ENCODE assay signal across 20 cellular contexts in genomic region chr7:15016315-15016667, GRCh38.
A peak's percentile ranks its signal among the peaks of the same experiment; 100 is the strongest.
DNase-seq lines count a peak whose midpoint lies in the region; ATAC-seq and TF ChIP-seq lines count a peak whose summit lies in the region.
"Had no signal": no experiment of that assay in that cellular context is flagged by ENCODE, and none has a peak within 500 bp of the region (broad histone marks: within the 10 kb centered on the region; RNA-seq: fewer than 3 reads in every experiment).

No MANE protein-coding gene starts in this region.

- H3K36me3 Mint-ChIP-seq in chondrocyte (ENCODE audit: low read depth) (no peaks in the 10 kb centered on the region), nephron progenitor cell (ENCODE audit: low read depth) (no peaks in the 10 kb centered on the region)
- H3K36me3 Mint-ChIP-seq in CD8-positive, alpha-beta memory T cell: no peaks in the 10 kb centered on the region
- H3K36me3 Mint-ChIP-seq: stimulated activated memory B cell treated with anti-CD40 and anti-IgM and Interleukin-4, amounts not matched to agents 10 μg/mL and 1 μg/mL and 100 μg/mL, for 72 hours had no signal

- 27 to 30% (median 28%) methylated on average over 4 of the region's 4 CpGs for WGBS in heart left ventricle, 4 donors
- WGBS in body of pancreas, 2 donors: 19 to 24% methylated on average over 4 of the region's 4 CpGs

- H3K9me3 ChIP-seq in heart left ventricle (no peaks in the 10 kb centered on the region), body of pancreas (no peaks in the 10 kb centered on the region)
- no peaks in the 10 kb centered on the region for H3K9me3 ChIP-seq in CD8-positive, alpha-beta memory T cell (ENCODE audit: low read length)
- H3K9me3 ChIP-seq: breast epithelium, MG63, right atrium auricular region, suprapubic skin, vagina had no signal

- no peak for TF ChIP-seq POLR2A in heart left ventricle (IDR thresholded peaks at IDR 0.05)
- no peak for TF ChIP-seq POLR2A in body of pancreas (IDR thresholded peaks at IDR 0.05)

- H3K27me3 ChIP-seq in KMS-11 (ENCODE audit: insufficient read depth, low read depth) (no peaks in the 10 kb centered on the region), heart left ventricle (no peaks in the 10 kb centered on the region), body of pancreas (no peaks in the 10 kb centered on the region)
- H3K27me3 ChIP-seq in CD8-positive, alpha-beta memory T cell (ENCODE audit: insufficient read depth, low read length, poor library complexity, severe bottlenecking): no peaks in the 10 kb centered on the region
- H3K27me3 ChIP-seq: breast epithelium, MG63, right atrium auricular region, suprapubic skin, vagina had no signal

- TF ChIP-seq CTCF in C4-2B (conservative IDR thresholded peaks at IDR 0.05) (peak; percentile 61), KMS-11 (conservative IDR thresholded peaks at IDR 0.05; ENCODE audit: low read depth, low read length) (peak; percentile 33; the same call in 1 of the 2 replicates), chondrocyte (IDR thresholded peaks at IDR 0.05) (peak; percentile 67), nephron progenitor cell (IDR thresholded peaks at IDR 0.05) (peak; percentile 27), heart left ventricle (IDR thresholded peaks at IDR 0.05) (no peak), body of pancreas (IDR thresholded peaks at IDR 0.05) (no peak)

- H2AFZ ChIP-seq in KMS-11 (ENCODE audit: low read depth): peak overlapping the region; percentile 77; the same call in 1 of the 2 replicates

- POLR2A ChIA-PET in CD8-positive, alpha-beta memory T cell (lab: Charles Lee): no interaction called here

- no peaks in the 10 kb centered on the region for H3K27me3 Mint-ChIP-seq in chondrocyte (ENCODE audit: low read depth)
- peaks cover 20% of the 10 kb centered on the region for H3K27me3 Mint-ChIP-seq in nephron progenitor cell (ENCODE audit: low read depth, poor library complexity)
- H3K27me3 Mint-ChIP-seq in CD8-positive, alpha-beta memory T cell: no peaks in the 10 kb centered on the region
- H3K27me3 Mint-ChIP-seq: activated CD4-positive, alpha-beta T cell treated with anti-CD3 and anti-CD28 coated beads for 36 hours; stimulated activated memory B cell treated with anti-CD40 and anti-IgM and Interleukin-4, amounts not matched to agents 10 μg/mL and 1 μg/mL and 100 μg/mL, for 72 hours had no signal

- H3K27ac ChIP-seq in C4-2B: no peak overlapping the region
- H3K27ac ChIP-seq in KMS-11: no peak overlapping the region
- no peak overlapping the region for H3K27ac ChIP-seq in heart left ventricle
- H3K27ac ChIP-seq in body of pancreas: no peak overlapping the region
- H3K27ac ChIP-seq in CD8-positive, alpha-beta memory T cell (ENCODE audit: low read depth, low read length): no peak overlapping the region
- H3K27ac ChIP-seq: breast epithelium, vagina had no signal

- H3K4me3 Mint-ChIP-seq in chondrocyte (ENCODE audit: unreplicated experiment) (no peak overlapping the region), nephron progenitor cell (no peak overlapping the region)
- no peak overlapping the region for H3K4me3 Mint-ChIP-seq in CD8-positive, alpha-beta memory T cell
- H3K4me3 Mint-ChIP-seq: activated CD4-positive, alpha-beta T cell treated with anti-CD3 and anti-CD28 coated beads for 36 hours; stimulated activated memory B cell treated with anti-CD40 and anti-IgM and Interleukin-4, amounts not matched to agents 10 μg/mL and 1 μg/mL and 100 μg/mL, for 72 hours; T-helper 17 cell had no signal

- H3K4me1 Mint-ChIP-seq in chondrocyte (ENCODE audit: low read depth) (peaks cover 8% of the 10 kb centered on the region), nephron progenitor cell (peaks cover 13% of the 10 kb centered on the region)
- no peaks in the 10 kb centered on the region for H3K4me1 Mint-ChIP-seq in CD8-positive, alpha-beta memory T cell
- H3K4me1 Mint-ChIP-seq: activated CD4-positive, alpha-beta T cell treated with anti-CD3 and anti-CD28 coated beads for 36 hours; stimulated activated memory B cell treated with anti-CD40 and anti-IgM and Interleukin-4, amounts not matched to agents 10 μg/mL and 1 μg/mL and 100 μg/mL, for 72 hours; T-helper 17 cell had no signal

- ATAC-seq in HG03097 (IDR thresholded peaks at IDR 0.05; ENCODE audit: low FRiP score, unreplicated experiment): no peak
- ATAC-seq in heart left ventricle: no peak
- ATAC-seq in body of pancreas: no peak

- no peaks in the 10 kb centered on the region for H4K20me1 ChIP-seq in KMS-11 (ENCODE audit: insufficient read depth)

- no peak overlapping the region for H3K27ac Mint-ChIP-seq in chondrocyte (ENCODE audit: unreplicated experiment)
- H3K27ac Mint-ChIP-seq in nephron progenitor cell: no peak overlapping the region
- no peak overlapping the region for H3K27ac Mint-ChIP-seq in CD8-positive, alpha-beta memory T cell
- H3K27ac Mint-ChIP-seq: activated CD4-positive, alpha-beta T cell treated with anti-CD3 and anti-CD28 coated beads for 36 hours; stimulated activated memory B cell treated with anti-CD40 and anti-IgM and Interleukin-4, amounts not matched to agents 10 μg/mL and 1 μg/mL and 100 μg/mL, for 72 hours; T-helper 17 cell had no signal

- no peak overlapping the region for H3K9ac ChIP-seq in KMS-11

- H3K36me3 ChIP-seq in KMS-11 (ENCODE audit: insufficient read depth) (no peaks in the 10 kb centered on the region), heart left ventricle (no peaks in the 10 kb centered on the region), body of pancreas (replicated peaks in 1 of 2; ENCODE audit: insufficient read depth in 1 of 2, low read depth in 2 of 2) (no peaks in the 10 kb centered on the region)
- H3K36me3 ChIP-seq in CD8-positive, alpha-beta memory T cell (ENCODE audit: insufficient read depth, low read length): no peaks in the 10 kb centered on the region
- H3K36me3 ChIP-seq: breast epithelium, MG63, right atrium auricular region, suprapubic skin, vagina had no signal

- no peaks in the 10 kb centered on the region for H3K79me2 ChIP-seq in KMS-11 (ENCODE audit: insufficient read depth, low read depth)

- intact Hi-C loops in heart left ventricle (cut with DNase I): loop anchor here in 9 of 10 donors (1.0 to 5.0 kb wide), 6 partner anchors 179 to 299 kb away; no protein-coding TSS in a partner anchor
- intact Hi-C loops in body of pancreas (cut with DNase I): loop anchor here (10.0 kb wide), 1 partner anchor 291 kb away; no protein-coding TSS in a partner anchor

- DNase-seq in chondrocyte (ENCODE audit: low spot score) (no peak), nephron progenitor cell (no peak), heart left ventricle (no peak), body of pancreas (no peak)
- no peak for DNase-seq in CD8-positive, alpha-beta memory T cell
- DNase-seq: activated gamma-delta T cell; cortex of kidney; occipital lobe; stimulated activated CD4-positive, alpha-beta T cell treated with anti-CD3 and anti-CD28 coated beads, Interleukin-4, amount 100 ng/mL, for 1 hour; T-helper 17 cell had no signal

- 0 out of 2 replicates have a peak overlapping the region, but pooled peaks have one; percentile 30 for H3K4me2 ChIP-seq in KMS-11

- H3K4me1 ChIP-seq in KMS-11 (ENCODE audit: low read depth, poor library complexity, severe bottlenecking): peaks cover 8% of the 10 kb centered on the region
- peaks cover 0 to 18% (median 0%) of the 10 kb centered on the region in 12 donors for H3K4me1 ChIP-seq in heart left ventricle
- peaks cover 5% of the 10 kb centered on the region for H3K4me1 ChIP-seq in body of pancreas
- H3K4me1 ChIP-seq in CD8-positive, alpha-beta memory T cell (ENCODE audit: insufficient read depth, low read length): no peaks in the 10 kb centered on the region
- H3K4me1 ChIP-seq: breast epithelium, right atrium auricular region had no signal

- CTCF ChIA-PET in CD8-positive, alpha-beta memory T cell (lab: Charles Lee): interaction anchor here (1.5 kb wide), 1 partner anchor 11 kb away, joined by 4 read pairs; no protein-coding TSS in a partner anchor

- H3K9me3 Mint-ChIP-seq in chondrocyte (ENCODE audit: low read depth) (no peaks in the 10 kb centered on the region), nephron progenitor cell (no peaks in the 10 kb centered on the region)
- H3K9me3 Mint-ChIP-seq in CD8-positive, alpha-beta memory T cell: peaks cover 0 to 3% (median 0%) of the 10 kb centered on the region in 5 donors
- H3K9me3 Mint-ChIP-seq: stimulated activated memory B cell treated with anti-CD40 and anti-IgM and Interleukin-4, amounts not matched to agents 10 μg/mL and 1 μg/mL and 100 μg/mL, for 72 hours had no signal

- H3K4me3 ChIP-seq in KMS-11 (IDR thresholded peaks at IDR 0.05; ENCODE audit: insufficient read depth, low read depth, low read length): no peak overlapping the region
- H3K4me3 ChIP-seq in heart left ventricle: peak overlapping the region in 2 of 12 donors; percentile 30 to 39
- H3K4me3 ChIP-seq in body of pancreas: no peak overlapping the region
- H3K4me3 ChIP-seq in CD8-positive, alpha-beta memory T cell (ENCODE audit: low read length): no peak overlapping the region
- H3K4me3 ChIP-seq: vagina had no signal

Comparison
In these comparisons a context has a peak if more than half of its experiments do, and no peak if none do; other contexts are left out.
1. CTCF ChIP-seq: peak in C4-2B (single experiment), KMS-11 (single experiment), chondrocyte (single experiment) and nephron progenitor cell (single experiment); none in heart left ventricle (0 of 12) and body of pancreas (0 of 7).